In genomic region chr7:95589766-95590165, GRCh38 we compare ENCODE assay signal across 28 cellular contexts. TPM values are rescaled to one million over a fixed set of nuclear protein-coding genes. Genes with fewer than 3 reads are reported as not detected.
DNase-seq lines count a peak whose midpoint lies in the region; ATAC-seq and TF ChIP-seq lines count a peak whose summit lies in the region.
"Had no signal": no experiment of that assay in that cellular context is flagged by ENCODE, and none has a peak within 500 bp of the region (broad histone marks: within the 10 kb centered on the region; RNA-seq: fewer than 3 reads in every experiment).

No MANE protein-coding gene starts in this region.

- H3K4me1 Mint-ChIP-seq in progenitor cell of endocrine pancreas (ENCODE audit: low read depth), result peaks cover 26% of the 10 kb centered on the region
- H3K4me1 Mint-ChIP-seq: activated naive CD8-positive, alpha-beta T cell treated with anti-CD3 and anti-CD28 coated beads, Interleukin-2, amount 50 U/mL, for 24 hours; naive thymus-derived CD4-positive, alpha-beta T cell had no signal

- TF ChIP-seq POLR2A in adrenal gland (IDR thresholded peaks at IDR 0.05) (no peak), ovary (IDR thresholded peaks at IDR 0.05) (no peak)

- peaks cover 4 to 98% of the 10 kb centered on the region in 2 donors for H3K36me3 ChIP-seq in adrenal gland (replicated peaks in 1 of 2)
- H3K36me3 ChIP-seq in endocrine pancreas (ENCODE audit: control insufficient read depth, insufficient read depth, low read length), result peaks cover 10% of the 10 kb centered on the region
- no peaks in the 10 kb centered on the region for H3K36me3 ChIP-seq in ovary
- H3K36me3 ChIP-seq in thoracic aorta, result peaks cover 74% of the 10 kb centered on the region
- H3K36me3 ChIP-seq: BLaER1, SJSA1 had no signal

- WGBS in adrenal gland, 4 donors, result 95 to 99% (median 96%) methylated on average over 1 of the region's 1 CpG
- 97 to 100% (median 98%) methylated on average over 1 of the region's 1 CpG for WGBS in ovary, 3 donors

- H3K4me3 ChIP-seq in adrenal gland, result peak overlapping the region in 1 of 4 donors; percentile 88
- peak overlapping the region; percentile 100 for H3K4me3 ChIP-seq in endocrine pancreas (ENCODE audit: control insufficient read depth, insufficient read depth, low read length)
- H3K4me3 ChIP-seq in ovary, result peak overlapping the region; percentile 74
- H3K4me3 ChIP-seq in thoracic aorta, result peak overlapping the region; percentile 11
- H3K4me3 ChIP-seq: BLaER1, SJSA1 had no signal

- DNase-seq in adrenal gland, result no peak
- DNase-seq in ovary, result no peak
- no peak for DNase-seq in thoracic aorta (ENCODE audit: low spot score)
- DNase-seq in progenitor cell of endocrine pancreas (ENCODE audit: low spot score, unreplicated experiment), result no peak
- DNase-seq in NCI-H748 treated with DMSO at 0.1 percent for 48 hours (lab: John Stamatoyannopoulos, UW), result no peak
- DNase-seq: activated CD4-positive, alpha-beta T cell treated with anti-CD3 and anti-CD28 coated beads for 1 hour; activated gamma-delta T cell treated with Interleukin-2 at 50 U/mL for 16 hours; activated naive CD8-positive, alpha-beta T cell treated with anti-CD3 and anti-CD28 coated beads, Interleukin-2, amount 50 U/mL, for 24 hours; activated T-cell treated with anti-CD3 and anti-CD28 coated beads, Interleukin-2, amount 50 U/mL, for 1 hour; COR-L47; DMS79 treated with DMSO at 0.1 percent for 48 hours; heart right ventricle; left colon; MV-4-11; naive thymus-derived CD4-positive, alpha-beta T cell; NCI-H1694; NCI-H2171; NCI-H524; nucleus accumbens; T-helper 1 cell had no signal

- no peaks in the 10 kb centered on the region for H3K9me3 Mint-ChIP-seq in progenitor cell of endocrine pancreas (ENCODE audit: low read depth)
- H3K9me3 Mint-ChIP-seq: activated naive CD8-positive, alpha-beta T cell treated with anti-CD3 and anti-CD28 coated beads, Interleukin-2, amount 50 U/mL, for 24 hours; dendritic cell treated with granulocyte-macrophage colony-stimulating factor and Interleukin-4, amounts not matched to agents 40 ng/mL and 50 ng/mL, for 4 days; naive thymus-derived CD4-positive, alpha-beta T cell had no signal

- peaks cover 39% of the 10 kb centered on the region for H3K36me3 Mint-ChIP-seq in progenitor cell of endocrine pancreas (ENCODE audit: insufficient read depth)
- H3K36me3 Mint-ChIP-seq: naive thymus-derived CD4-positive, alpha-beta T cell had no signal

- H3K27ac ChIP-seq in adrenal gland (peak overlapping the region; percentile 23 to 97 (median 55)), ovary (peak overlapping the region in 1 of 2 donors; percentile 68), thoracic aorta (peak overlapping the region in 1 of 2 donors; percentile 26)
- H3K27ac ChIP-seq: BLaER1, KMS-11, SJSA1 had no signal

- no peak for TF ChIP-seq CTCF in adrenal gland (IDR thresholded peaks at IDR 0.05)
- TF ChIP-seq CTCF in ovary (IDR thresholded peaks at IDR 0.05), result no peak
- no peak for TF ChIP-seq CTCF in thoracic aorta (IDR thresholded peaks at IDR 0.05)
- no peak for TF ChIP-seq CTCF in progenitor cell of endocrine pancreas (IDR thresholded peaks at IDR 0.05; ENCODE audit: unreplicated experiment)

- no peak overlapping the region for H3K27ac Mint-ChIP-seq in progenitor cell of endocrine pancreas
- H3K27ac Mint-ChIP-seq: activated naive CD8-positive, alpha-beta T cell treated with anti-CD3 and anti-CD28 coated beads, Interleukin-2, amount 50 U/mL, for 24 hours; dendritic cell treated with granulocyte-macrophage colony-stimulating factor and Interleukin-4, amounts not matched to agents 40 ng/mL and 50 ng/mL, for 4 days; naive thymus-derived CD4-positive, alpha-beta T cell had no signal

- H3K4me1 ChIP-seq in adrenal gland (replicated peaks in 1 of 2) (peaks cover 38 to 94% of the 10 kb centered on the region in 2 donors), endocrine pancreas (ENCODE audit: control insufficient read depth, insufficient read depth, low read length) (peaks cover 51% of the 10 kb centered on the region), ovary (ENCODE audit: insufficient read depth) (peaks cover 6% of the 10 kb centered on the region), thoracic aorta (ENCODE audit: control insufficient read depth in 1 of 2, low read depth in 2 of 2) (peaks cover 33 to 51% of the 10 kb centered on the region in 2 donors)
- H3K4me1 ChIP-seq: BLaER1, SJSA1 had no signal

- intact Hi-C loops in adrenal gland (cut with DNase I) (loop anchor here in 1 of 2 donors (5.0 kb wide), 1 partner anchor 37 kb away; no protein-coding TSS in a partner anchor), ovary (cut with DNase I) (loop anchor here in 2 of 4 donors (5.0 to 10.0 kb wide), 2 partner anchors 93 to 95 kb away; no protein-coding TSS in a partner anchor)

- H3K9me3 ChIP-seq in adrenal gland (replicated peaks in 1 of 3) (no peaks in the 10 kb centered on the region), endocrine pancreas (ENCODE audit: control insufficient read depth, low read length) (no peaks in the 10 kb centered on the region), ovary (no peaks in the 10 kb centered on the region), thoracic aorta (no peaks in the 10 kb centered on the region)
- H3K9me3 ChIP-seq: BLaER1, heart right ventricle, SJSA1 had no signal

- ATAC-seq in thoracic aorta (ENCODE audit: insufficient number of reproducible peaks, low FRiP score, low read depth) (no peak), HG03354 (IDR thresholded peaks at IDR 0.05; ENCODE audit: poor library complexity, severe bottlenecking, unreplicated experiment) (no peak), HG02938 (IDR thresholded peaks at IDR 0.05; ENCODE audit: unreplicated experiment) (no peak)
- ATAC-seq: activated naive CD8-positive, alpha-beta T cell treated with anti-CD3 and anti-CD28 coated beads, Interleukin-2, amount 50 U/mL, for 24 hours; left colon; naive thymus-derived CD4-positive, alpha-beta T cell had no signal

- no peak for TF ChIP-seq EP300 in ovary (IDR thresholded peaks at IDR 0.05)

- H3K4me3 Mint-ChIP-seq in progenitor cell of endocrine pancreas (ENCODE audit: low read depth), result no peak overlapping the region
- H3K4me3 Mint-ChIP-seq: activated naive CD8-positive, alpha-beta T cell treated with anti-CD3 and anti-CD28 coated beads, Interleukin-2, amount 50 U/mL, for 24 hours; dendritic cell treated with granulocyte-macrophage colony-stimulating factor and Interleukin-4, amounts not matched to agents 40 ng/mL and 50 ng/mL, for 4 days; naive thymus-derived CD4-positive, alpha-beta T cell had no signal

- H3K9ac ChIP-seq in endocrine pancreas (ENCODE audit: control insufficient read depth, insufficient read depth, low read length), result no peak overlapping the region
- H3K9ac ChIP-seq: BLaER1, KMS-11 had no signal

- H3K27me3 Mint-ChIP-seq in progenitor cell of endocrine pancreas, result no peaks in the 10 kb centered on the region
- H3K27me3 Mint-ChIP-seq: activated naive CD8-positive, alpha-beta T cell treated with anti-CD3 and anti-CD28 coated beads, Interleukin-2, amount 50 U/mL, for 24 hours; dendritic cell treated with granulocyte-macrophage colony-stimulating factor and Interleukin-4, amounts not matched to agents 40 ng/mL and 50 ng/mL, for 4 days had no signal

- H3K27me3 ChIP-seq in adrenal gland, result no peaks in the 10 kb centered on the region
- H3K27me3 ChIP-seq in endocrine pancreas (ENCODE audit: control insufficient read depth, insufficient read depth, low read length), result no peaks in the 10 kb centered on the region
- no peaks in the 10 kb centered on the region for H3K27me3 ChIP-seq in ovary
- H3K27me3 ChIP-seq in thoracic aorta (replicated peaks; ENCODE audit: insufficient read depth), result no peaks in the 10 kb centered on the region
- H3K27me3 ChIP-seq: BLaER1, heart right ventricle, SJSA1 had no signal

RNA-seq across cellular contexts. Expression of gene PDK4, which starts 6.5 kb away (rescaled TPM):
- 100 to 1,000 TPM; 211 to 690 (median 445) TPM for total RNA-seq in adrenal gland
- 100 to 1,000 TPM in 1 of 3 donors, 10 to 100 TPM in 2; 79.4 to 323 (median 82.0) TPM for polyA plus RNA-seq in adrenal gland
- 100 to 1,000 TPM in 4 of 7 donors, 10 to 100 TPM in 3; 45.9 to 718 (median 185) TPM for total RNA-seq in ovary
- 100 to 1,000 TPM; 156 to 204 TPM for polyA plus RNA-seq in ovary
- 100 to 1,000 TPM in 1 of 2 donors, 10 to 100 TPM in 1; 79.5 to 316 TPM for total RNA-seq in thoracic aorta
- 21.0 and 29.1 TPM in 2 replicates for total RNA-seq in progenitor cell of endocrine pancreas
- total RNA-seq: SJSA1 had no signal
- polyA plus RNA-seq: H1; naive thymus-derived CD4-positive, alpha-beta T cell had no signal
